In the genomic region with DNA sequence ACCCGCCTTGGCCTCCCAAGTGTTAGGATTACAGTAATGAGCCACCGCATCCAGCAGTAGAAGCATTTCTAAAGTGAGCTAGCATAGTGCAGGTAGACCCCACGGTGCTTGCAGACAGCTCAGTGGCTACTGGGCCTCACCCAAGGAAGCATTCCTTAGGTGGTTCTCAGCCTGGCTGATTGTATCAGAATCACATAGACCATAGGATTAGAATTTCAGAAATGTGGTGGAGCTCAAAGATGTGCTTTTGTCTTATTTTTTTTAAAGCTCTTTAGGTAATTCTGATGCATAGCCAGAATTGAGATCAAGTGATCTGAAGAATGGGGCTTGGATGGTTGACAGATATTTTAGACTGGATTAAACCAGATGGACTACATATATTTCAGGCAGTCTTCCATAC, we compare ENCODE assay signal across 27 cellular contexts. TPM values are rescaled to one million over a fixed set of nuclear protein-coding genes. Genes with fewer than 3 reads are reported as not detected.
DNase-seq lines count a peak whose midpoint lies in the region; ATAC-seq and TF ChIP-seq lines count a peak whose summit lies in the region.
"Had no signal": no experiment of that assay in that cellular context is flagged by ENCODE, and none has a peak within 500 bp of the region (broad histone marks: within the 10 kb centered on the region; RNA-seq: fewer than 3 reads in every experiment).

No MANE protein-coding gene starts in this region.

- TF ChIP-seq RAD21 in SK-N-SH (IDR thresholded peaks at IDR 0.05; ENCODE audit: low read length) = no peak

- DNase-seq in activated CD4-positive, alpha-beta memory T cell treated with anti-CD3 and anti-CD28 coated beads, Interleukin-2, amount 10 ng/mL, durations not matched to agents 7 days and 5 days = no peak
- no peak for DNase-seq in activated CD4-positive, alpha-beta memory T cell treated with anti-CD3 and anti-CD28 coated beads for 36 hours
- DNase-seq in SK-N-SH = no peak
- DNase-seq in fibroblast of the aortic adventitia (ENCODE audit: low read depth) = peak; percentile 62
- no peak for DNase-seq in stimulated activated naive B cell treated with anti-CD40 and anti-IgM and Interleukin-4, amounts not matched to agents 10 μg/mL and 1 μg/mL and 100 μg/mL, for 72 hours
- no peak for DNase-seq in smooth muscle cell (lab: John Stamatoyannopoulos, UW; ENCODE audit: unreplicated experiment)
- DNase-seq in activated naive CD4-positive, alpha-beta T cell treated with anti-CD3 and anti-CD28 coated beads, Interleukin-2, amount 50 U/mL, for 72 hours (ENCODE audit: low spot score in 2 of 2) = no peak
- DNase-seq in GDM1 (lab: John Stamatoyannopoulos, UW) = no peak
- DNase-seq: activated CD4-positive, alpha-beta T cell treated with anti-CD3 and anti-CD28 coated beads for 1 hour; activated CD8-positive, alpha-beta memory T cell treated with anti-CD3 and anti-CD28 coated beads for 24 hours; activated gamma-delta T cell; CD8-positive, alpha-beta memory T cell; cortex of kidney; DMS 273 treated with DMSO at 0.1 percent for 48 hours; gastrocnemius medialis; H7; mesenchymal stem cell; NCI-H2029 treated with DMSO at 0.1 percent for 48 hours; NCI-H526 treated with DMSO at 0.1 percent for 48 hours; nucleus accumbens had no signal

- TF ChIP-seq EP300 in SK-N-SH (IDR thresholded peaks at IDR 0.05; ENCODE audit: borderline replicate concordance in 1 of 2, low read depth in 1 of 2, low read length in 1 of 2) = peak in 1 of 2 experiments; percentile 53; a peak in 1 of 4 replicates

- intact Hi-C loops in activated CD4-positive, alpha-beta memory T cell treated with anti-CD3 and anti-CD28 coated beads for 36 hours (cut with micrococcal nuclease) = no loop called here

- H3K4me2 ChIP-seq in SK-N-SH = 0 out of 2 replicates have a peak overlapping the region, but pooled peaks have one; percentile 15
- no peak overlapping the region for H3K4me2 ChIP-seq in smooth muscle cell
- H3K4me2 ChIP-seq: hepatocyte had no signal

- peaks cover 1% of the 10 kb centered on the region for H3K9me3 Mint-ChIP-seq in activated CD4-positive, alpha-beta memory T cell treated with anti-CD3 and anti-CD28 coated beads, Interleukin-2, amount 10 ng/mL, durations not matched to agents 7 days and 5 days
- peaks cover 1% of the 10 kb centered on the region for H3K9me3 Mint-ChIP-seq in activated CD4-positive, alpha-beta memory T cell treated with anti-CD3 and anti-CD28 coated beads for 36 hours
- no peaks in the 10 kb centered on the region for H3K9me3 Mint-ChIP-seq in stimulated activated naive B cell treated with anti-CD40 and anti-IgM and Interleukin-4, amounts not matched to agents 10 μg/mL and 1 μg/mL and 100 μg/mL, for 72 hours
- no peaks in the 10 kb centered on the region for H3K9me3 Mint-ChIP-seq in activated naive CD4-positive, alpha-beta T cell treated with anti-CD3 and anti-CD28 coated beads, Interleukin-2, amount 50 U/mL, for 72 hours
- H3K9me3 Mint-ChIP-seq: CD8-positive, alpha-beta memory T cell; stimulated activated naive CD8-positive, alpha-beta T cell treated with anti-CD3 and anti-CD28 coated beads, Interleukin-15, Interleukin-2, amounts not matched to agents 100 ng/mL and 50 ng/mL, for 24 hours had no signal

- no peak for TF ChIP-seq CTCF in SK-N-SH (IDR thresholded peaks at IDR 0.05)
- no peak for TF ChIP-seq CTCF in fibroblast of the aortic adventitia (IDR thresholded peaks at IDR 0.05; ENCODE audit: insufficient read depth, low read length)
- no peak for TF ChIP-seq CTCF in smooth muscle cell (IDR thresholded peaks at IDR 0.05; ENCODE audit: borderline replicate concordance, insufficient read depth, poor library complexity, severe bottlenecking)

- POLR2A ChIA-PET in activated CD4-positive, alpha-beta memory T cell treated with anti-CD3 and anti-CD28 coated beads, Interleukin-2, amount 10 ng/mL, durations not matched to agents 7 days and 5 days (lab: Charles Lee) = interaction anchor here (1.0 kb wide), 1 partner anchor 41 kb away, joined by 3 read pairs; no protein-coding TSS in a partner anchor
- POLR2A ChIA-PET in activated CD4-positive, alpha-beta memory T cell treated with anti-CD3 and anti-CD28 coated beads for 36 hours (lab: Charles Lee) = no interaction called here
- POLR2A ChIA-PET in SK-N-SH (lab: Yijun Ruan, JAX) = no interaction called here

- H3K4me3 ChIP-seq in SK-N-SH (ENCODE audit: low read depth in 2 of 2, low read length in 1 of 2) (no peak overlapping the region), fibroblast of the aortic adventitia (ENCODE audit: low read depth, low read length) (no peak overlapping the region), smooth muscle cell (no peak overlapping the region)
- H3K4me3 ChIP-seq: esophagus muscularis mucosa, gastrocnemius medialis, hepatocyte, thoracic aorta had no signal

- H3K9me2 ChIP-seq in SK-N-SH = no peaks in the 10 kb centered on the region

- no peak for ATAC-seq in stimulated activated naive B cell treated with anti-CD40 and anti-IgM and Interleukin-4, amounts not matched to agents 10 μg/mL and 1 μg/mL and 100 μg/mL, for 72 hours (replicated peaks)
- no peak for ATAC-seq in activated naive CD4-positive, alpha-beta T cell treated with anti-CD3 and anti-CD28 coated beads, Interleukin-2, amount 50 U/mL, for 72 hours
- ATAC-seq: gastrocnemius medialis, left lobe of liver had no signal

- H3F3A ChIP-seq in SK-N-SH (replicated peaks; ENCODE audit: insufficient read depth) (peaks cover 19% of the 10 kb centered on the region), smooth muscle cell (ENCODE audit: low read depth) (no peaks in the 10 kb centered on the region)

- H3K27me3 Mint-ChIP-seq in activated CD4-positive, alpha-beta memory T cell treated with anti-CD3 and anti-CD28 coated beads, Interleukin-2, amount 10 ng/mL, durations not matched to agents 7 days and 5 days = no peaks in the 10 kb centered on the region
- no peaks in the 10 kb centered on the region for H3K27me3 Mint-ChIP-seq in activated CD4-positive, alpha-beta memory T cell treated with anti-CD3 and anti-CD28 coated beads for 36 hours
- peaks cover 0 to under 1% of the 10 kb centered on the region in 2 donors for H3K27me3 Mint-ChIP-seq in stimulated activated naive B cell treated with anti-CD40 and anti-IgM and Interleukin-4, amounts not matched to agents 10 μg/mL and 1 μg/mL and 100 μg/mL, for 72 hours
- H3K27me3 Mint-ChIP-seq: B cell; CD8-positive, alpha-beta memory T cell; stimulated activated naive CD8-positive, alpha-beta T cell treated with anti-CD3 and anti-CD28 coated beads, Interleukin-15, Interleukin-2, amounts not matched to agents 100 ng/mL and 50 ng/mL, for 24 hours had no signal

- peaks cover 28% of the 10 kb centered on the region for H3K4me1 Mint-ChIP-seq in activated CD4-positive, alpha-beta memory T cell treated with anti-CD3 and anti-CD28 coated beads, Interleukin-2, amount 10 ng/mL, durations not matched to agents 7 days and 5 days
- H3K4me1 Mint-ChIP-seq in activated CD4-positive, alpha-beta memory T cell treated with anti-CD3 and anti-CD28 coated beads for 36 hours (ENCODE audit: low read depth) = peaks cover 12% of the 10 kb centered on the region
- H3K4me1 Mint-ChIP-seq in stimulated activated naive B cell treated with anti-CD40 and anti-IgM and Interleukin-4, amounts not matched to agents 10 μg/mL and 1 μg/mL and 100 μg/mL, for 72 hours = no peaks in the 10 kb centered on the region
- H3K4me1 Mint-ChIP-seq: B cell had no signal

- H3K4me1 ChIP-seq in SK-N-SH (ENCODE audit: control insufficient read depth in 1 of 2, insufficient read depth in 2 of 2, low read depth in 1 of 2, low read length in 1 of 2) (peaks cover 7 to 14% of the 10 kb centered on the region in 2 experiments; a peak in 3 of 4 replicates), smooth muscle cell (ENCODE audit: low read depth) (no peaks in the 10 kb centered on the region)
- H3K4me1 ChIP-seq: esophagus muscularis mucosa, gastrocnemius medialis had no signal

- H3K36me3 ChIP-seq in SK-N-SH (replicated peaks in 1 of 2; ENCODE audit: control insufficient read depth in 1 of 2, insufficient read depth in 2 of 2, low read length in 1 of 2) (peaks cover 26 to 27% of the 10 kb centered on the region in 2 experiments), smooth muscle cell (ENCODE audit: low read depth) (no peaks in the 10 kb centered on the region)
- H3K36me3 ChIP-seq: esophagus muscularis mucosa, gastrocnemius medialis, thoracic aorta had no signal

- H3K4me3 Mint-ChIP-seq in activated CD4-positive, alpha-beta memory T cell treated with anti-CD3 and anti-CD28 coated beads, Interleukin-2, amount 10 ng/mL, durations not matched to agents 7 days and 5 days = no peak overlapping the region
- H3K4me3 Mint-ChIP-seq in activated CD4-positive, alpha-beta memory T cell treated with anti-CD3 and anti-CD28 coated beads for 36 hours = no peak overlapping the region
- H3K4me3 Mint-ChIP-seq in stimulated activated naive B cell treated with anti-CD40 and anti-IgM and Interleukin-4, amounts not matched to agents 10 μg/mL and 1 μg/mL and 100 μg/mL, for 72 hours = no peak overlapping the region
- H3K4me3 Mint-ChIP-seq: B cell; CD8-positive, alpha-beta memory T cell; stimulated activated naive CD8-positive, alpha-beta T cell treated with anti-CD3 and anti-CD28 coated beads, Interleukin-15, Interleukin-2, amounts not matched to agents 100 ng/mL and 50 ng/mL, for 24 hours; T-helper 1 cell treated with Interleukin-12 subunit alpha and Interleukin-12 subunit beta and Interleukin-4 antibody, amounts not matched to agents 30 μg/mL and 1 μg/mL, for 36 hours had no signal

- WGBS in SK-N-SH (ENCODE audit: low lambda C conversion rate) = 79% methylated on average over 3 of the region's 3 CpGs
- 99% methylated on average over 3 of the region's 3 CpGs for WGBS in smooth muscle cell (ENCODE audit: low lambda C conversion rate)

- CTCF ChIA-PET in activated CD4-positive, alpha-beta memory T cell treated with anti-CD3 and anti-CD28 coated beads, Interleukin-2, amount 10 ng/mL, durations not matched to agents 7 days and 5 days (lab: Charles Lee) = interaction anchor here (1.0 to 1.8 kb wide), 2 partner anchors 9 to 41 kb away, joined by 5 to 6 read pairs; no protein-coding TSS in a partner anchor
- CTCF ChIA-PET in activated CD4-positive, alpha-beta memory T cell treated with anti-CD3 and anti-CD28 coated beads for 36 hours (lab: Charles Lee) = interaction anchor here (0.7 to 1.2 kb wide), 2 partner anchors 9 to 34 kb away, joined by 3 to 5 read pairs; a partner anchor contains a TSS
- CTCF ChIA-PET in SK-N-SH (lab: Yijun Ruan, JAX) = interaction anchor here (1.4 to 2.8 kb wide), 5 partner anchors 11 to 801 kb away, joined by 4 to 9 read pairs (median 6); partner anchors contain the start of gene ANLN

- peaks cover 100% of the 10 kb centered on the region for H3K79me2 ChIP-seq in SK-N-SH (ENCODE audit: insufficient read depth)
- peaks cover 10% of the 10 kb centered on the region for H3K79me2 ChIP-seq in smooth muscle cell (ENCODE audit: low read depth)

- H4K20me1 ChIP-seq in SK-N-SH (ENCODE audit: insufficient read depth) (peaks cover 15% of the 10 kb centered on the region; the same call in 1 of the 2 replicates), smooth muscle cell (ENCODE audit: low read depth) (no peaks in the 10 kb centered on the region)

- H3K27ac ChIP-seq in SK-N-SH (ENCODE audit: low read depth in 2 of 2, low read length in 1 of 2) (peak overlapping the region in 1 of 2 experiments; percentile 39; a peak in 2 of 4 replicates), smooth muscle cell (ENCODE audit: low read depth) (no peak overlapping the region)
- H3K27ac ChIP-seq: esophagus muscularis mucosa, gastrocnemius medialis, hepatocyte, thoracic aorta had no signal

- H3K27me3 ChIP-seq in SK-N-SH (ENCODE audit: insufficient read depth) = no peaks in the 10 kb centered on the region
- no peaks in the 10 kb centered on the region for H3K27me3 ChIP-seq in smooth muscle cell (ENCODE audit: low read depth)
- H3K27me3 ChIP-seq: esophagus muscularis mucosa, gastrocnemius medialis, hepatocyte had no signal

- H3K9me3 ChIP-seq in SK-N-SH (no peaks in the 10 kb centered on the region), smooth muscle cell (replicated peaks; ENCODE audit: low read depth) (no peaks in the 10 kb centered on the region)
- H3K9me3 ChIP-seq: esophagus muscularis mucosa, gastrocnemius medialis, thoracic aorta had no signal

- peaks cover 84% of the 10 kb centered on the region for H3K36me3 Mint-ChIP-seq in activated CD4-positive, alpha-beta memory T cell treated with anti-CD3 and anti-CD28 coated beads, Interleukin-2, amount 10 ng/mL, durations not matched to agents 7 days and 5 days (ENCODE audit: low read depth)
- peaks cover 44% of the 10 kb centered on the region for H3K36me3 Mint-ChIP-seq in activated CD4-positive, alpha-beta memory T cell treated with anti-CD3 and anti-CD28 coated beads for 36 hours
- H3K36me3 Mint-ChIP-seq in stimulated activated naive B cell treated with anti-CD40 and anti-IgM and Interleukin-4, amounts not matched to agents 10 μg/mL and 1 μg/mL and 100 μg/mL, for 72 hours = no peaks in the 10 kb centered on the region
- peaks cover 32 to 63% of the 10 kb centered on the region in 2 donors for H3K36me3 Mint-ChIP-seq in activated naive CD4-positive, alpha-beta T cell treated with anti-CD3 and anti-CD28 coated beads, Interleukin-2, amount 50 U/mL, for 72 hours

- H3K9ac ChIP-seq in SK-N-SH = no peak overlapping the region
- H3K9ac ChIP-seq in smooth muscle cell (ENCODE audit: low read depth) = no peak overlapping the region

- peak overlapping the region; percentile 11 for H3K27ac Mint-ChIP-seq in activated CD4-positive, alpha-beta memory T cell treated with anti-CD3 and anti-CD28 coated beads, Interleukin-2, amount 10 ng/mL, durations not matched to agents 7 days and 5 days
- H3K27ac Mint-ChIP-seq in activated CD4-positive, alpha-beta memory T cell treated with anti-CD3 and anti-CD28 coated beads for 36 hours = no peak overlapping the region
- H3K27ac Mint-ChIP-seq in stimulated activated naive B cell treated with anti-CD40 and anti-IgM and Interleukin-4, amounts not matched to agents 10 μg/mL and 1 μg/mL and 100 μg/mL, for 72 hours = peak overlapping the region; percentile 15
- no peak overlapping the region for H3K27ac Mint-ChIP-seq in activated naive CD4-positive, alpha-beta T cell treated with anti-CD3 and anti-CD28 coated beads, Interleukin-2, amount 50 U/mL, for 72 hours
- H3K27ac Mint-ChIP-seq: B cell; CD8-positive, alpha-beta memory T cell; stimulated activated naive CD8-positive, alpha-beta T cell treated with anti-CD3 and anti-CD28 coated beads, Interleukin-15, Interleukin-2, amounts not matched to agents 100 ng/mL and 50 ng/mL, for 24 hours; T-helper 1 cell treated with Interleukin-12 subunit alpha and Interleukin-12 subunit beta and Interleukin-4 antibody, amounts not matched to agents 30 μg/mL and 1 μg/mL, for 36 hours had no signal

- H2AFZ ChIP-seq in SK-N-SH (ENCODE audit: low read depth) (no peak overlapping the region), smooth muscle cell (ENCODE audit: low read depth) (no peak overlapping the region)
- H2AFZ ChIP-seq: hepatocyte had no signal

RNA-seq across cellular contexts. Expression of gene ANLN, which starts 10.9 kb away (rescaled TPM):
- total RNA-seq in activated CD4-positive, alpha-beta memory T cell treated with anti-CD3 and anti-CD28 coated beads, Interleukin-2, amount 10 ng/mL, durations not matched to agents 7 days and 5 days = 10 to 100 TPM; 65.1 to 69.0 TPM
- total RNA-seq in activated CD4-positive, alpha-beta memory T cell treated with anti-CD3 and anti-CD28 coated beads for 36 hours = 10 to 100 TPM; 46.6 to 54.7 TPM
- polyA plus RNA-seq in SK-N-SH (2012; rRNA removed) (17.1 and 21.2 TPM in 2 replicates), smooth muscle cell (8.5 and 9.0 TPM in 2 replicates)
- polyA plus RNA-seq in SK-N-SH (2012; cell fraction: cytosol; rRNA removed) = 10.0 and 12.1 TPM in 2 replicates
- polyA plus RNA-seq in SK-N-SH (2012; cell fraction: nucleus; rRNA removed) = 62.9 and 95.4 TPM in 2 replicates
- total RNA-seq in fibroblast of the aortic adventitia (ENCODE audit: low replicate concordance) (9.1 and 171 TPM in 2 replicates), smooth muscle cell (22.5 and 28.7 TPM in 2 replicates)
- total RNA-seq in activated naive CD4-positive, alpha-beta T cell treated with anti-CD3 and anti-CD28 coated beads, Interleukin-2, amount 50 U/mL, for 72 hours = 100 to 1,000 TPM in 1 of 2 donors, 10 to 100 TPM in 1; 63.4 to 117 TPM

Comparison
In these comparisons a context has a peak if more than half of its experiments do, and no peak if none do; other contexts are left out.
1. H3K27ac Mint-ChIP-seq: peak in activated CD4-positive, alpha-beta memory T cell treated with anti-CD3 and anti-CD28 coated beads, Interleukin-2, amount 10 ng/mL, durations not matched to agents 7 days and 5 days (single experiment) and stimulated activated naive B cell treated with anti-CD40 and anti-IgM and Interleukin-4, amounts not matched to agents 10 μg/mL and 1 μg/mL and 100 μg/mL, for 72 hours (single experiment); none in activated CD4-positive, alpha-beta memory T cell treated with anti-CD3 and anti-CD28 coated beads for 36 hours (single experiment) and activated naive CD4-positive, alpha-beta T cell treated with anti-CD3 and anti-CD28 coated beads, Interleukin-2, amount 50 U/mL, for 72 hours (0 of 2).